In genomic region chr4:177308842-177309524, GRCh38 we compare ENCODE assay signal across 1 cellular context.
TF ChIP-seq lines count a peak whose summit lies in the region.

No MANE protein-coding gene starts in this region.

TF ChIP-seq in GM23338, 12 proteins besides CTCF, POLR2A, EP300 and RAD21 (continued from another document):
- TF ChIP-seq, protein P1, sequence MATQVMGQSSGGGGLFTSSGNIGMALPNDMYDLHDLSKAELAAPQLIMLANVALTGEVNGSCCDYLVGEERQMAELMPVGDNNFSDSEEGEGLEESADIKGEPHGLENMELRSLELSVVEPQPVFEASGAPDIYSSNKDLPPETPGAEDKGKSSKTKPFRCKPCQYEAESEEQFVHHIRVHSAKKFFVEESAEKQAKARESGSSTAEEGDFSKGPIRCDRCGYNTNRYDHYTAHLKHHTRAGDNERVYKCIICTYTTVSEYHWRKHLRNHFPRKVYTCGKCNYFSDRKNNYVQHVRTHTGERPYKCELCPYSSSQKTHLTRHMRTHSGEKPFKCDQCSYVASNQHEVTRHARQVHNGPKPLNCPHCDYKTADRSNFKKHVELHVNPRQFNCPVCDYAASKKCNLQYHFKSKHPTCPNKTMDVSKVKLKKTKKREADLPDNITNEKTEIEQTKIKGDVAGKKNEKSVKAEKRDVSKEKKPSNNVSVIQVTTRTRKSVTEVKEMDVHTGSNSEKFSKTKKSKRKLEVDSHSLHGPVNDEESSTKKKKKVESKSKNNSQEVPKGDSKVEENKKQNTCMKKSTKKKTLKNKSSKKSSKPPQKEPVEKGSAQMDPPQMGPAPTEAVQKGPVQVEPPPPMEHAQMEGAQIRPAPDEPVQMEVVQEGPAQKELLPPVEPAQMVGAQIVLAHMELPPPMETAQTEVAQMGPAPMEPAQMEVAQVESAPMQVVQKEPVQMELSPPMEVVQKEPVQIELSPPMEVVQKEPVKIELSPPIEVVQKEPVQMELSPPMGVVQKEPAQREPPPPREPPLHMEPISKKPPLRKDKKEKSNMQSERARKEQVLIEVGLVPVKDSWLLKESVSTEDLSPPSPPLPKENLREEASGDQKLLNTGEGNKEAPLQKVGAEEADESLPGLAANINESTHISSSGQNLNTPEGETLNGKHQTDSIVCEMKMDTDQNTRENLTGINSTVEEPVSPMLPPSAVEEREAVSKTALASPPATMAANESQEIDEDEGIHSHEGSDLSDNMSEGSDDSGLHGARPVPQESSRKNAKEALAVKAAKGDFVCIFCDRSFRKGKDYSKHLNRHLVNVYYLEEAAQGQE (IDR thresholded peaks at IDR 0.05; ENCODE audit: unreplicated experiment), result no peak
- no peak for TF ChIP-seq EZH2 (IDR thresholded peaks at IDR 0.05; ENCODE audit: low read depth, unreplicated experiment)
- TF ChIP-seq, protein P2, sequence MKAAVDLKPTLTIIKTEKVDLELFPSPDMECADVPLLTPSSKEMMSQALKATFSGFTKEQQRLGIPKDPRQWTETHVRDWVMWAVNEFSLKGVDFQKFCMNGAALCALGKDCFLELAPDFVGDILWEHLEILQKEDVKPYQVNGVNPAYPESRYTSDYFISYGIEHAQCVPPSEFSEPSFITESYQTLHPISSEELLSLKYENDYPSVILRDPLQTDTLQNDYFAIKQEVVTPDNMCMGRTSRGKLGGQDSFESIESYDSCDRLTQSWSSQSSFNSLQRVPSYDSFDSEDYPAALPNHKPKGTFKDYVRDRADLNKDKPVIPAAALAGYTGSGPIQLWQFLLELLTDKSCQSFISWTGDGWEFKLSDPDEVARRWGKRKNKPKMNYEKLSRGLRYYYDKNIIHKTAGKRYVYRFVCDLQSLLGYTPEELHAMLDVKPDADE (IDR thresholded peaks at IDR 0.05), result no peak
- no peak for TF ChIP-seq STAT1 (IDR thresholded peaks at IDR 0.05; ENCODE audit: unreplicated experiment)
- no peak for TF ChIP-seq JUNB (IDR thresholded peaks at IDR 0.05; ENCODE audit: unreplicated experiment)
- TF ChIP-seq ZNF114 (CRISPR knock-in tag; IDR thresholded peaks at IDR 0.05), result no peak
- TF ChIP-seq NANOG (IDR thresholded peaks at IDR 0.05; ENCODE audit: borderline replicate concordance), result no peak
- no peak for TF ChIP-seq EZH2phosphoT487 (IDR thresholded peaks at IDR 0.05; ENCODE audit: unreplicated experiment)
- no peak for TF ChIP-seq ZNF331 (CRISPR knock-in tag; IDR thresholded peaks at IDR 0.05; ENCODE audit: low read depth)
